15 cellular contexts compared by ENCODE assay signal in the genomic region with DNA sequence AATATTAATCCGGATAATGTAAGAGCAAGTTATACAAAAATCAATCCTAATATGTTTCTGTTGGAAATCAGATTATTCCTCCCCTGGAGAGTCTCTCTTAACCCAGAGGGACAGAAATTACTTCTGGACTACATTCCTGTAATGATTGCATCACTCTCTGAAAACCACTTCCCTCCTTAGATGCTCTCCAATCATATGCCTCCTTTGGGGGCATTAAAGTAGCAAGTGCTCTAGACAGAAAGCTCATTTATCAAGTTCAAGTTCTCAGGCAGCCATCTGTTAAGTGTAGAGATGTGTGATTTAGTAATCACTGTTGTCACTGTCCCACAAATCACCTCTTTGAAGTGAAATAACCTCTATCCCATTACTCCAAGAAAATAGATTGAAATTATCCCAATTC.
A peak's percentile ranks its signal among the peaks of the same experiment; 100 is the strongest.
DNase-seq lines count a peak whose midpoint lies in the region; ATAC-seq, FAIRE-seq and TF ChIP-seq lines count a peak whose summit lies in the region.
"Had no signal": no experiment of that assay in that cellular context is flagged by ENCODE, and none has a peak within 500 bp of the region (broad histone marks: within the 10 kb centered on the region; RNA-seq: fewer than 3 reads in every experiment).

No MANE protein-coding gene starts in this region.

- H3K9me3 ChIP-seq in upper lobe of right lung, result no peaks in the 10 kb centered on the region
- H3K9me3 ChIP-seq: body of pancreas had no signal

- H3K4me1 ChIP-seq in upper lobe of right lung, result no peaks in the 10 kb centered on the region
- H3K4me1 ChIP-seq: body of pancreas had no signal

- no peaks in the 10 kb centered on the region for H3K36me3 ChIP-seq in upper lobe of right lung

- ATAC-seq in HG02885 (IDR thresholded peaks at IDR 0.05; ENCODE audit: poor library complexity, unreplicated experiment) (no peak), upper lobe of right lung (no peak)
- ATAC-seq: body of pancreas, sciatic nerve had no signal

- no peaks in the 10 kb centered on the region for H3K27me3 ChIP-seq in upper lobe of right lung
- H3K27me3 ChIP-seq: body of pancreas had no signal

- no peak for TF ChIP-seq POLR2A in NB4 (IDR thresholded peaks at IDR 0.05; ENCODE audit: extremely low read depth, insufficient read length)

- intact Hi-C loops in upper lobe of right lung (cut with DNase I), result no loop called here

- TF ChIP-seq CTCF in NB4 (IDR thresholded peaks at IDR 0.05; ENCODE audit: low read depth, low read length), result no peak
- TF ChIP-seq CTCF in upper lobe of right lung (IDR thresholded peaks at IDR 0.05), result no peak

- DNase-seq in DMS153 treated with DMSO at 0.1 percent for 48 hours (lab: John Stamatoyannopoulos, UW; ENCODE audit: unreplicated experiment) (peak; percentile 16), NB4 (ENCODE audit: low read depth) (peak; percentile 21), NCI-H524 treated with DMSO at 0.1 percent for 48 hours (lab: John Stamatoyannopoulos, UW) (peak; percentile 88), dermis blood vessel endothelial cell (peak; percentile 0), HUDEP-2 (lab: John Stamatoyannopoulos, UW; ENCODE audit: unreplicated experiment in 76 of 76) (no peak), HTR-8/SVneo (ENCODE audit: insufficient read length, low spot score) (no peak), upper lobe of right lung (no peak)
- DNase-seq: activated CD4-positive, alpha-beta T cell treated with anti-CD3 and anti-CD28 coated beads, Interleukin-2, amount 50 U/mL, for 48 hours; activated gamma-delta T cell; body of pancreas; HCEC 1CT; immature natural killer cell; naive B cell had no signal

- H3K4me3 ChIP-seq in NB4 (ENCODE audit: low read depth, low read length) (no peak overlapping the region), upper lobe of right lung (no peak overlapping the region)
- H3K4me3 ChIP-seq: body of pancreas had no signal

- H3K27ac ChIP-seq in upper lobe of right lung, result no peak overlapping the region
- H3K27ac ChIP-seq: body of pancreas had no signal

- no peak for FAIRE-seq in HTR-8/SVneo (lab: Jason Lieb, UNC)

Comparison
In these comparisons a context has a peak if more than half of its experiments do, and no peak if none do; other contexts are left out.
1. DNase-seq: peak in DMS153 treated with DMSO at 0.1 percent for 48 hours (single experiment), NB4 (single experiment), NCI-H524 treated with DMSO at 0.1 percent for 48 hours (single experiment) and dermis blood vessel endothelial cell (single experiment); none in HUDEP-2 (0 of 76), HTR-8/SVneo (single experiment) and upper lobe of right lung (single experiment).